ENCODE assay signal across 28 cellular contexts in genomic region chr6:163038317-163038716, GRCh38.
"Had no signal": no experiment of that assay in that cellular context is flagged by ENCODE, and none has a peak within 500 bp of the region (broad histone marks: within the 10 kb centered on the region; RNA-seq: fewer than 3 reads in every experiment).

No MANE protein-coding gene starts in this region.

- H3K36me3 Mint-ChIP-seq: activated naive CD8-positive, alpha-beta T cell had no signal

- H3K4me3 Mint-ChIP-seq: activated CD4-positive, alpha-beta memory T cell treated with anti-CD3 and anti-CD28 coated beads, Interleukin-2, amount 10 ng/mL, durations not matched to agents 7 days and 5 days; activated CD4-positive, alpha-beta T cell treated with anti-CD3 and anti-CD28 coated beads, Interleukin-2, amount 10 ng/mL, durations not matched to agents 7 days and 5 days; activated naive CD8-positive, alpha-beta T cell; activated T-cell treated with anti-CD3 and anti-CD28 coated beads, Interleukin-2, amount 50 U/mL, for 24 hours; activated T-cell treated with anti-CD3 and anti-CD28 coated beads, Interleukin-2, amount 50 U/mL, for 72 hours; effector memory CD8-positive, alpha-beta T cell; WTC11 had no signal

- H3K27ac ChIP-seq: brain microvascular endothelial cell, esophagus muscularis mucosa, foreskin keratinocyte, gastroesophageal sphincter, VCaP had no signal

- H3K9me3 ChIP-seq: esophagus muscularis mucosa, gastroesophageal sphincter had no signal

- H3K4me1 ChIP-seq: esophagus muscularis mucosa, foreskin keratinocyte, gastroesophageal sphincter had no signal

- H3K36me3 ChIP-seq: brain microvascular endothelial cell, esophagus muscularis mucosa, gastroesophageal sphincter had no signal

- H3K4me3 ChIP-seq: esophagus muscularis mucosa, gastroesophageal sphincter had no signal

- DNase-seq: activated CD4-positive, alpha-beta memory T cell treated with anti-CD3 and anti-CD28 coated beads, Interleukin-2, amount 10 ng/mL, durations not matched to agents 7 days and 5 days; activated CD4-positive, alpha-beta T cell treated with anti-CD3 and anti-CD28 coated beads for 1 hour; activated CD4-positive, alpha-beta T cell treated with anti-CD3 and anti-CD28 coated beads for 4 hours; activated CD4-positive, alpha-beta T cell treated with anti-CD3 and anti-CD28 coated beads, Interleukin-2, amount 10 ng/mL, durations not matched to agents 7 days and 5 days; activated CD4-positive, alpha-beta T cell treated with anti-CD3 and anti-CD28 coated beads, Interleukin-2, amount 50 U/mL, for 4 hours; activated CD8-positive, alpha-beta memory T cell treated with anti-CD3 and anti-CD28 coated beads, Interleukin-2, amount 50 U/mL, for 48 hours; activated gamma-delta T cell; activated naive CD4-positive, alpha-beta T cell treated with anti-CD3 and anti-CD28 coated beads, Interleukin-2, amount 50 U/mL, for 16 hours; activated naive CD4-positive, alpha-beta T cell treated with Interleukin-2 at 50 U/mL for 16 hours; activated T-cell treated with anti-CD3 and anti-CD28 coated beads for 4 hours; activated T-cell treated with anti-CD3 and anti-CD28 coated beads, Interleukin-2, amount 50 U/mL, for 24 hours; activated T-cell treated with anti-CD3 and anti-CD28 coated beads, Interleukin-2, amount 50 U/mL, for 72 hours; amniotic stem cell; anterior cingulate cortex; brain microvascular endothelial cell; caudate nucleus; cortex of kidney; dermis blood vessel endothelial cell; effector CD4-positive, alpha-beta T cell; effector memory CD8-positive, alpha-beta T cell; erythroblast; foreskin keratinocyte; T-helper 2 cell had no signal

- H3K9me3 Mint-ChIP-seq: effector memory CD8-positive, alpha-beta T cell had no signal

- H3K4me1 Mint-ChIP-seq: activated CD4-positive, alpha-beta memory T cell treated with anti-CD3 and anti-CD28 coated beads, Interleukin-2, amount 10 ng/mL, durations not matched to agents 7 days and 5 days; activated CD4-positive, alpha-beta T cell treated with anti-CD3 and anti-CD28 coated beads, Interleukin-2, amount 10 ng/mL, durations not matched to agents 7 days and 5 days; WTC11 had no signal

- H3K27me3 ChIP-seq: brain microvascular endothelial cell, esophagus muscularis mucosa, foreskin keratinocyte, gastroesophageal sphincter had no signal

- H3K27ac Mint-ChIP-seq: activated CD4-positive, alpha-beta memory T cell treated with anti-CD3 and anti-CD28 coated beads, Interleukin-2, amount 10 ng/mL, durations not matched to agents 7 days and 5 days; activated CD4-positive, alpha-beta T cell treated with anti-CD3 and anti-CD28 coated beads, Interleukin-2, amount 10 ng/mL, durations not matched to agents 7 days and 5 days; activated naive CD8-positive, alpha-beta T cell; activated T-cell treated with anti-CD3 and anti-CD28 coated beads, Interleukin-2, amount 50 U/mL, for 24 hours; activated T-cell treated with anti-CD3 and anti-CD28 coated beads, Interleukin-2, amount 50 U/mL, for 72 hours; effector memory CD8-positive, alpha-beta T cell; WTC11 had no signal

- ATAC-seq: activated T-cell treated with anti-CD3 and anti-CD28 coated beads, Interleukin-2, amount 50 U/mL, for 72 hours; effector memory CD8-positive, alpha-beta T cell; foreskin keratinocyte; gastroesophageal sphincter; WTC11 had no signal

- H3K27me3 Mint-ChIP-seq: activated CD4-positive, alpha-beta memory T cell treated with anti-CD3 and anti-CD28 coated beads, Interleukin-2, amount 10 ng/mL, durations not matched to agents 7 days and 5 days; activated CD4-positive, alpha-beta T cell treated with anti-CD3 and anti-CD28 coated beads, Interleukin-2, amount 10 ng/mL, durations not matched to agents 7 days and 5 days; activated naive CD8-positive, alpha-beta T cell; activated T-cell treated with anti-CD3 and anti-CD28 coated beads, Interleukin-2, amount 50 U/mL, for 24 hours; effector memory CD8-positive, alpha-beta T cell had no signal
